Comparison of ENCODE assay signal across 20 cellular contexts in genomic region chr20:62060631-62061541, GRCh38.
"Had no signal": no experiment of that assay in that cellular context is flagged by ENCODE, and none has a peak within 500 bp of the region (broad histone marks: within the 10 kb centered on the region; RNA-seq: fewer than 3 reads in every experiment).

No MANE protein-coding gene starts in this region.

- H3K27ac ChIP-seq: brain microvascular endothelial cell, pancreas, thyroid gland, uterus had no signal

- H3K36me3 ChIP-seq: brain microvascular endothelial cell, pancreas, thyroid gland, uterus had no signal

- H3K4me3 Mint-ChIP-seq: activated CD4-positive, alpha-beta memory T cell treated with anti-CD3 and anti-CD28 coated beads, Interleukin-2, amount 10 ng/mL, durations not matched to agents 7 days and 5 days; activated naive CD8-positive, alpha-beta T cell treated with anti-CD3 and anti-CD28 coated beads, Interleukin-2, amount 10 ng/mL, durations not matched to agents 7 days and 5 days; mesothelial cell of epicardium; stimulated activated memory B cell treated with anti-CD40 and anti-IgM and Interleukin-4, amounts not matched to agents 10 μg/mL and 1 μg/mL and 100 μg/mL, for 72 hours; T-helper 1 cell treated with Interleukin-12 subunit alpha and Interleukin-12 subunit beta and Interleukin-4 antibody, amounts not matched to agents 30 μg/mL and 1 μg/mL, for 36 hours had no signal

- H3K9me3 Mint-ChIP-seq: activated CD4-positive, alpha-beta memory T cell treated with anti-CD3 and anti-CD28 coated beads, Interleukin-2, amount 10 ng/mL, durations not matched to agents 7 days and 5 days; activated naive CD8-positive, alpha-beta T cell treated with anti-CD3 and anti-CD28 coated beads, Interleukin-2, amount 10 ng/mL, durations not matched to agents 7 days and 5 days; activated T-cell treated with anti-CD3 and anti-CD28 coated beads, Interleukin-2, amount 50 U/mL, for 4 hours; effector memory CD8-positive, alpha-beta T cell; mesothelial cell of epicardium; stimulated activated memory B cell treated with anti-CD40 and anti-IgM and Interleukin-4, amounts not matched to agents 10 μg/mL and 1 μg/mL and 100 μg/mL, for 72 hours; T-helper 1 cell treated with Interleukin-12 subunit alpha and Interleukin-12 subunit beta and Interleukin-4 antibody, amounts not matched to agents 30 μg/mL and 1 μg/mL, for 36 hours had no signal

- H3K4me3 ChIP-seq: lung, pancreas, thyroid gland, uterus had no signal

- H3K27me3 Mint-ChIP-seq: activated CD4-positive, alpha-beta memory T cell treated with anti-CD3 and anti-CD28 coated beads, Interleukin-2, amount 10 ng/mL, durations not matched to agents 7 days and 5 days; activated naive CD8-positive, alpha-beta T cell treated with anti-CD3 and anti-CD28 coated beads, Interleukin-2, amount 10 ng/mL, durations not matched to agents 7 days and 5 days; effector memory CD8-positive, alpha-beta T cell; stimulated activated memory B cell treated with anti-CD40 and anti-IgM and Interleukin-4, amounts not matched to agents 10 μg/mL and 1 μg/mL and 100 μg/mL, for 72 hours had no signal

- FAIRE-seq: frontal cortex, islet of Langerhans, pancreas had no signal

- ATAC-seq: activated T-cell treated with anti-CD3 and anti-CD28 coated beads, Interleukin-2, amount 50 U/mL, for 4 hours; effector memory CD8-positive, alpha-beta T cell; left colon; pancreas; stimulated activated memory B cell treated with anti-CD40 and anti-IgM and Interleukin-4, amounts not matched to agents 10 μg/mL and 1 μg/mL and 100 μg/mL, for 72 hours had no signal

- H3K36me3 Mint-ChIP-seq: mesothelial cell of epicardium had no signal

- H3K27me3 ChIP-seq: brain microvascular endothelial cell, pancreas, thyroid gland, uterus had no signal

- H3K9me3 ChIP-seq: pancreas, thyroid gland, uterus had no signal

- H3K27ac Mint-ChIP-seq: activated CD4-positive, alpha-beta memory T cell treated with anti-CD3 and anti-CD28 coated beads, Interleukin-2, amount 10 ng/mL, durations not matched to agents 7 days and 5 days; activated naive CD8-positive, alpha-beta T cell treated with anti-CD3 and anti-CD28 coated beads, Interleukin-2, amount 10 ng/mL, durations not matched to agents 7 days and 5 days; mesothelial cell of epicardium; stimulated activated memory B cell treated with anti-CD40 and anti-IgM and Interleukin-4, amounts not matched to agents 10 μg/mL and 1 μg/mL and 100 μg/mL, for 72 hours; T-helper 1 cell treated with Interleukin-12 subunit alpha and Interleukin-12 subunit beta and Interleukin-4 antibody, amounts not matched to agents 30 μg/mL and 1 μg/mL, for 36 hours had no signal

- DNase-seq: activated CD4-positive, alpha-beta memory T cell treated with anti-CD3 and anti-CD28 coated beads, Interleukin-2, amount 10 ng/mL, durations not matched to agents 7 days and 5 days; activated CD4-positive, alpha-beta T cell treated with anti-CD3 and anti-CD28 coated beads for 4 hours; activated gamma-delta T cell treated with Interleukin-2 at 50 U/mL for 16 hours; activated naive CD8-positive, alpha-beta T cell treated with anti-CD3 and anti-CD28 coated beads, Interleukin-2, amount 10 ng/mL, durations not matched to agents 7 days and 5 days; activated T-cell treated with anti-CD3 and anti-CD28 coated beads, Interleukin-2, amount 50 U/mL, for 4 hours; brain microvascular endothelial cell; cerebellar nuclear complex; dermis blood vessel endothelial cell; effector memory CD8-positive, alpha-beta T cell; left colon; pancreas; stimulated activated CD4-positive, alpha-beta T cell treated with anti-CD3 and anti-CD28 coated beads, Interleukin-2, amount 100 ng/mL, for 48 hours; thyroid gland; uterus had no signal
